ENCODE assay signal across 9 cellular contexts in the genomic region with DNA sequence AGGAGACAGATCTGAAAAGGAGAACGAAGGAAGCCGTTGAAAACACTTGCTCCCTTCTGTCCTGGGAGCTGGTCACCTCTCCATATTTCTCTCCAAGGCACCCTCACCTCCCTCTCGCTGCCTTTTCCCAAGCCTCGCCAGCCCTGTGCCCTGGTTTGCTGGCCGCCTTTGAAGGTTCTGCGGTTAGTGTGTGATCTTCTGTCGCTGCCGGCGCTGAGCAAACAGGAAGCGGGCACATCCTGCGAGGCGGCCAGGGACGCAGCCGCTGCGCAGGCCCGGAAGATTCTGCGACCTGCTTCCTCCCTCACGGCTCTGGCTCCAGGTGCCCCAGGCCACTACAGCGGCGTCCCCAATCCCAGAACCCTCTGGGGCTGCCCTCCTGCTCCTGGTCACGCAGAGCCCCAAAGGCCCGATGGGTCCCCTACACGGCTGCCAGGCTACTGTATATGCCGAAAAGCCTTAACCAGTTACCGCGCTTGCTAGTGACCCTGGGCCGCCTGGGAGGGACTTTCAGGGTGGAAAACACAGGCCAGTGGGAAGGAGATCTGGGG. TPM values are rescaled to one million over a fixed set of nuclear protein-coding genes. Genes with fewer than 3 reads are reported as not detected.
A peak's percentile ranks its signal among the peaks of the same experiment; 100 is the strongest.
DNase-seq lines count a peak whose midpoint lies in the region; ATAC-seq and TF ChIP-seq lines count a peak whose summit lies in the region.
"Had no signal": no experiment of that assay in that cellular context is flagged by ENCODE, and none has a peak within 500 bp of the region (broad histone marks: within the 10 kb centered on the region; RNA-seq: fewer than 3 reads in every experiment).

No MANE protein-coding gene starts in this region.

- ATAC-seq in GM19035 (IDR thresholded peaks at IDR 0.05; ENCODE audit: unreplicated experiment) = peak; percentile 26

- TF ChIP-seq CTCF in esophagus squamous epithelium (IDR thresholded peaks at IDR 0.05) = no peak
- TF ChIP-seq CTCF in SK-N-SH (IDR thresholded peaks at IDR 0.05) = no peak

- H3K4me1 ChIP-seq in esophagus squamous epithelium = no peaks in the 10 kb centered on the region
- H3K4me1 ChIP-seq in GM23248 (ENCODE audit: insufficient read depth) = no peaks in the 10 kb centered on the region
- H3K4me1 ChIP-seq in SK-N-SH (ENCODE audit: control insufficient read depth in 1 of 2, insufficient read depth in 2 of 2, low read depth in 1 of 2, low read length in 1 of 2) = no peaks in the 10 kb centered on the region

- no peaks in the 10 kb centered on the region for H3K9me2 ChIP-seq in GM23248 (ENCODE audit: insufficient read depth)
- H3K9me2 ChIP-seq in SK-N-SH = no peaks in the 10 kb centered on the region

- H3K4me3 ChIP-seq in esophagus squamous epithelium = peak overlapping the region in 1 of 4 donors; percentile 32
- no peak overlapping the region for H3K4me3 ChIP-seq in GM23248
- H3K4me3 ChIP-seq in SK-N-SH (ENCODE audit: low read depth in 2 of 2, low read length in 1 of 2) = no peak overlapping the region

- H3K36me3 ChIP-seq in esophagus squamous epithelium (no peaks in the 10 kb centered on the region), GM23248 (ENCODE audit: low read depth) (no peaks in the 10 kb centered on the region), SK-N-SH (replicated peaks in 1 of 2; ENCODE audit: control insufficient read depth in 1 of 2, insufficient read depth in 2 of 2, low read length in 1 of 2) (no peaks in the 10 kb centered on the region)

- no peaks in the 10 kb centered on the region for H3K79me2 ChIP-seq in GM23248 (ENCODE audit: insufficient read depth)
- no peaks in the 10 kb centered on the region for H3K79me2 ChIP-seq in SK-N-SH (ENCODE audit: insufficient read depth)

- WGBS in esophagus squamous epithelium, 2 donors = 15 to 64% methylated on average over 4 to 5 of the region's 27 CpGs
- WGBS in GM23248 (ENCODE audit: low coverage in 1 of 2, low lambda C conversion rate in 2 of 2, missing lambda C conversion rate in 2 of 2), 2 experiments = 73 to 74% methylated on average over 11 to 26 of the region's 27 CpGs
- 52% methylated on average over 12 of the region's 27 CpGs for WGBS in SK-N-SH (ENCODE audit: low lambda C conversion rate)

- H3K27me3 ChIP-seq in esophagus squamous epithelium = no peaks in the 10 kb centered on the region
- no peaks in the 10 kb centered on the region for H3K27me3 ChIP-seq in GM23248 (replicated peaks; ENCODE audit: insufficient read depth)
- peaks cover 30% of the 10 kb centered on the region; the same call in 1 of the 2 replicates for H3K27me3 ChIP-seq in SK-N-SH (ENCODE audit: insufficient read depth)

- intact Hi-C loops in esophagus squamous epithelium (cut with DNase I) = no loop called here

- POLR2A ChIA-PET in SK-N-SH (lab: Yijun Ruan, JAX) = no interaction called here

- TF ChIP-seq RAD21 in SK-N-SH (IDR thresholded peaks at IDR 0.05; ENCODE audit: low read length) = no peak

- no peak for TF ChIP-seq EP300 in SK-N-SH (IDR thresholded peaks at IDR 0.05; ENCODE audit: borderline replicate concordance in 1 of 2, low read depth in 1 of 2, low read length in 1 of 2)

- CTCF ChIA-PET in SK-N-SH (lab: Yijun Ruan, JAX) = no interaction called here

- H3K9me3 ChIP-seq in esophagus squamous epithelium = no peaks in the 10 kb centered on the region
- H3K9me3 ChIP-seq in GM23248 (ENCODE audit: low read depth) = no peaks in the 10 kb centered on the region
- H3K9me3 ChIP-seq in SK-N-SH = no peaks in the 10 kb centered on the region

- no peak overlapping the region for H3K9ac ChIP-seq in GM23248
- no peak overlapping the region for H3K9ac ChIP-seq in SK-N-SH

- H4K20me1 ChIP-seq in GM23248 (ENCODE audit: insufficient read depth) = no peaks in the 10 kb centered on the region
- H4K20me1 ChIP-seq in SK-N-SH (ENCODE audit: insufficient read depth) = no peaks in the 10 kb centered on the region

- DNase-seq in KG1 (lab: John Stamatoyannopoulos, UW) (peak; percentile 36), esophagus squamous epithelium (lab: John Stamatoyannopoulos, UW) (no peak), GM23248 (no peak), cortex of kidney (lab: John Stamatoyannopoulos, UW) (no peak), SK-N-SH (no peak)
- DNase-seq in activated CD4-positive, alpha-beta T cell treated with anti-CD3 and anti-CD28 coated beads, Interleukin-2, amount 50 U/mL, for 1 hour = peak; percentile 64
- peak; percentile 78 for DNase-seq in stimulated activated CD4-positive, alpha-beta T cell treated with anti-CD3 and anti-CD28 coated beads, Interleukin-15, amount 100 ng/mL, for 24 hours

- in situ Hi-C loops in GM23248 (cut with MboI) = no loop called here

- H3K27ac ChIP-seq in esophagus squamous epithelium (peak overlapping the region in 3 of 4 donors; percentile 50 to 83 (median 80)), GM23248 (no peak overlapping the region), SK-N-SH (ENCODE audit: low read depth in 2 of 2, low read length in 1 of 2) (no peak overlapping the region)

- no peak overlapping the region for H3K4me2 ChIP-seq in GM23248 (ENCODE audit: unreplicated experiment)
- H3K4me2 ChIP-seq in SK-N-SH = no peak overlapping the region

- H2AFZ ChIP-seq in GM23248 = no peak overlapping the region
- no peak overlapping the region for H2AFZ ChIP-seq in SK-N-SH (ENCODE audit: low read depth)

- TF ChIP-seq POLR2A in esophagus squamous epithelium (IDR thresholded peaks at IDR 0.05) = peak in 1 of 4 donors; percentile 45

- no peaks in the 10 kb centered on the region for H3F3A ChIP-seq in GM23248 (ENCODE audit: insufficient read depth)
- H3F3A ChIP-seq in SK-N-SH (replicated peaks; ENCODE audit: insufficient read depth) = no peaks in the 10 kb centered on the region

TF ChIP-seq in SK-N-SH, 30 proteins besides CTCF, POLR2A, EP300 and RAD21:
- TF ChIP-seq MXI1 (IDR thresholded peaks at IDR 0.05; ENCODE audit: low read depth, low read length) (no peak), FOSL2 (IDR thresholded peaks at IDR 0.05; ENCODE audit: borderline replicate concordance, low read depth) (no peak), POLR2AphosphoS5 (IDR thresholded peaks at IDR 0.05; ENCODE audit: low read depth, low read length) (no peak), RFX5 (IDR thresholded peaks at IDR 0.05; ENCODE audit: low read length) (no peak), RXRA (IDR thresholded peaks at IDR 0.05; ENCODE audit: borderline replicate concordance, low read depth) (no peak), NFIC (IDR thresholded peaks at IDR 0.05; ENCODE audit: borderline replicate concordance) (no peak), TEAD4 (IDR thresholded peaks at IDR 0.05; ENCODE audit: borderline replicate concordance, insufficient read depth) (no peak), ELF1 (IDR thresholded peaks at IDR 0.05) (no peak)
- TF ChIP-seq, protein P1, sequence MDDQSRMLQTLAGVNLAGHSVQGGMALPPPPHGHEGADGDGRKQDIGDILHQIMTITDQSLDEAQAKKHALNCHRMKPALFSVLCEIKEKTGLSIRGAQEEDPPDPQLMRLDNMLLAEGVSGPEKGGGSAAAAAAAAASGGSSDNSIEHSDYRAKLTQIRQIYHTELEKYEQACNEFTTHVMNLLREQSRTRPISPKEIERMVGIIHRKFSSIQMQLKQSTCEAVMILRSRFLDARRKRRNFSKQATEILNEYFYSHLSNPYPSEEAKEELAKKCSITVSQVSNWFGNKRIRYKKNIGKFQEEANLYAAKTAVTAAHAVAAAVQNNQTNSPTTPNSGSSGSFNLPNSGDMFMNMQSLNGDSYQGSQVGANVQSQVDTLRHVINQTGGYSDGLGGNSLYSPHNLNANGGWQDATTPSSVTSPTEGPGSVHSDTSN (IDR thresholded peaks at IDR 0.05) = no peak
- TF ChIP-seq, protein P2, sequence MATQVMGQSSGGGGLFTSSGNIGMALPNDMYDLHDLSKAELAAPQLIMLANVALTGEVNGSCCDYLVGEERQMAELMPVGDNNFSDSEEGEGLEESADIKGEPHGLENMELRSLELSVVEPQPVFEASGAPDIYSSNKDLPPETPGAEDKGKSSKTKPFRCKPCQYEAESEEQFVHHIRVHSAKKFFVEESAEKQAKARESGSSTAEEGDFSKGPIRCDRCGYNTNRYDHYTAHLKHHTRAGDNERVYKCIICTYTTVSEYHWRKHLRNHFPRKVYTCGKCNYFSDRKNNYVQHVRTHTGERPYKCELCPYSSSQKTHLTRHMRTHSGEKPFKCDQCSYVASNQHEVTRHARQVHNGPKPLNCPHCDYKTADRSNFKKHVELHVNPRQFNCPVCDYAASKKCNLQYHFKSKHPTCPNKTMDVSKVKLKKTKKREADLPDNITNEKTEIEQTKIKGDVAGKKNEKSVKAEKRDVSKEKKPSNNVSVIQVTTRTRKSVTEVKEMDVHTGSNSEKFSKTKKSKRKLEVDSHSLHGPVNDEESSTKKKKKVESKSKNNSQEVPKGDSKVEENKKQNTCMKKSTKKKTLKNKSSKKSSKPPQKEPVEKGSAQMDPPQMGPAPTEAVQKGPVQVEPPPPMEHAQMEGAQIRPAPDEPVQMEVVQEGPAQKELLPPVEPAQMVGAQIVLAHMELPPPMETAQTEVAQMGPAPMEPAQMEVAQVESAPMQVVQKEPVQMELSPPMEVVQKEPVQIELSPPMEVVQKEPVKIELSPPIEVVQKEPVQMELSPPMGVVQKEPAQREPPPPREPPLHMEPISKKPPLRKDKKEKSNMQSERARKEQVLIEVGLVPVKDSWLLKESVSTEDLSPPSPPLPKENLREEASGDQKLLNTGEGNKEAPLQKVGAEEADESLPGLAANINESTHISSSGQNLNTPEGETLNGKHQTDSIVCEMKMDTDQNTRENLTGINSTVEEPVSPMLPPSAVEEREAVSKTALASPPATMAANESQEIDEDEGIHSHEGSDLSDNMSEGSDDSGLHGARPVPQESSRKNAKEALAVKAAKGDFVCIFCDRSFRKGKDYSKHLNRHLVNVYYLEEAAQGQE (IDR thresholded peaks at IDR 0.05; ENCODE audit: low read depth, low read length) = no peak

RNA-seq across cellular contexts. Expression of a gene that starts 2.5 kb away (rescaled TPM):
- total RNA-seq in esophagus squamous epithelium = 1 to 10 TPM; 2.5 to 9.3 (median 4.0) TPM
- total RNA-seq in GM23248 (2014; rRNA removed; shearing (Covaris generic)) = not detected in 2 replicates
- polyA plus RNA-seq in GM23248 (2016; fragmentation: Nextera tagmentation; extraction: Ambion mirVana) = 0.06 and 0.27 TPM in 2 replicates
- polyA plus RNA-seq in SK-N-SH (2012; rRNA removed) = not detected in 2 replicates
- polyA plus RNA-seq in SK-N-SH (2012; cell fraction: cytosol; rRNA removed) = not detected in 2 replicates
- not detected in 2 replicates for polyA plus RNA-seq in SK-N-SH (2012; cell fraction: nucleus; rRNA removed)
- total RNA-seq: RPMI7951 had no signal

RNA-seq across cellular contexts. Expression of a gene that starts 38.5 kb away (rescaled TPM):
- total RNA-seq in esophagus squamous epithelium = 1 to 10 TPM in 2 of 4 donors, under 1 TPM in 1, not detected in 1; 0.88 to 5.7 (median 3.6) TPM
- 0.65 and 1.9 TPM in 2 replicates for total RNA-seq in GM23248 (2014; rRNA removed; shearing (Covaris generic))
- 0.56 and 0.74 TPM in 2 replicates for polyA plus RNA-seq in GM23248 (2016; fragmentation: Nextera tagmentation; extraction: Ambion mirVana)
- polyA plus RNA-seq in SK-N-SH (2012; rRNA removed) = 0.19 and 0.21 TPM in 2 replicates
- polyA plus RNA-seq in SK-N-SH (2012; cell fraction: cytosol; rRNA removed) = 0.04 and 0.20 TPM in 2 replicates
- polyA plus RNA-seq in SK-N-SH (2012; cell fraction: nucleus; rRNA removed) = 0.11 and 0.12 TPM in 2 replicates
- total RNA-seq: RPMI7951 had no signal

Comparison
In these comparisons a context has a peak if more than half of its experiments do, and no peak if none do; other contexts are left out.
1. DNase-seq: peak in KG1 (single experiment), activated CD4-positive, alpha-beta T cell treated with anti-CD3 and anti-CD28 coated beads, Interleukin-2, amount 50 U/mL, for 1 hour (single experiment) and stimulated activated CD4-positive, alpha-beta T cell treated with anti-CD3 and anti-CD28 coated beads, Interleukin-15, amount 100 ng/mL, for 24 hours (single experiment); none in esophagus squamous epithelium (single experiment), GM23248 (single experiment), cortex of kidney (single experiment) and SK-N-SH (single experiment).
2. H3K27ac ChIP-seq: peak in esophagus squamous epithelium (3 of 4); none in GM23248 (single experiment) and SK-N-SH (0 of 2).